In genomic region chr6:41335296-41335695, GRCh38 we compare ENCODE assay signal across 22 cellular contexts. TPM values are rescaled to one million over a fixed set of nuclear protein-coding genes. Genes with fewer than 3 reads are reported as not detected.
DNase-seq lines count a peak whose midpoint lies in the region; ATAC-seq and TF ChIP-seq lines count a peak whose summit lies in the region.
"Had no signal": no experiment of that assay in that cellular context is flagged by ENCODE, and none has a peak within 500 bp of the region (broad histone marks: within the 10 kb centered on the region; RNA-seq: fewer than 3 reads in every experiment).

A gene with protein sequence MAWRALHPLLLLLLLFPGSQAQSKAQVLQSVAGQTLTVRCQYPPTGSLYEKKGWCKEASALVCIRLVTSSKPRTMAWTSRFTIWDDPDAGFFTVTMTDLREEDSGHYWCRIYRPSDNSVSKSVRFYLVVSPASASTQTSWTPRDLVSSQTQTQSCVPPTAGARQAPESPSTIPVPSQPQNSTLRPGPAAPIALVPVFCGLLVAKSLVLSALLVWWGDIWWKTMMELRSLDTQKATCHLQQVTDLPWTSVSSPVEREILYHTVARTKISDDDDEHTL (plus strand): TSS chr6:41335608. CDS start chr6:41335877, 269 bp downstream.

- intact Hi-C loops in activated naive CD4-positive, alpha-beta T cell treated with anti-CD3 and anti-CD28 coated beads for 36 hours (cut with micrococcal nuclease): loop anchor here (2.0 kb wide), 1 partner anchor 16 kb away; no protein-coding TSS in a partner anchor

- no peak within 1 kb of the TSS for H3K4me3 Mint-ChIP-seq in activated naive CD4-positive, alpha-beta T cell treated with anti-CD3 and anti-CD28 coated beads for 36 hours
- H3K4me3 Mint-ChIP-seq in activated naive CD4-positive, alpha-beta T cell treated with anti-CD3 and anti-CD28 coated beads, Interleukin-2, amount 10 ng/mL, durations not matched to agents 7 days and 5 days: no peak within 1 kb of the TSS
- no peak within 1 kb of the TSS for H3K4me3 Mint-ChIP-seq in central memory CD8-positive, alpha-beta T cell
- peak within 1 kb of the TSS; percentile 22 for H3K4me3 Mint-ChIP-seq in stimulated activated memory B cell treated with anti-CD40 and anti-IgM and Interleukin-4, amounts not matched to agents 10 μg/mL and 1 μg/mL and 100 μg/mL, for 72 hours
- no peak within 1 kb of the TSS for H3K4me3 Mint-ChIP-seq in progenitor cell of endocrine pancreas (ENCODE audit: low read depth)
- H3K4me3 Mint-ChIP-seq: activated CD4-positive, alpha-beta memory T cell treated with anti-CD3 and anti-CD28 coated beads for 36 hours had no signal

- peak within 1 kb of the TSS; percentile 78 for H3K27ac Mint-ChIP-seq in activated naive CD4-positive, alpha-beta T cell treated with anti-CD3 and anti-CD28 coated beads for 36 hours
- H3K27ac Mint-ChIP-seq in activated naive CD4-positive, alpha-beta T cell treated with anti-CD3 and anti-CD28 coated beads, Interleukin-2, amount 10 ng/mL, durations not matched to agents 7 days and 5 days: no peak within 1 kb of the TSS
- peak within 1 kb of the TSS; percentile 96 for H3K27ac Mint-ChIP-seq in central memory CD8-positive, alpha-beta T cell (ENCODE audit: low read depth)
- H3K27ac Mint-ChIP-seq in stimulated activated memory B cell treated with anti-CD40 and anti-IgM and Interleukin-4, amounts not matched to agents 10 μg/mL and 1 μg/mL and 100 μg/mL, for 72 hours: peak within 1 kb of the TSS; percentile 78
- no peak within 1 kb of the TSS for H3K27ac Mint-ChIP-seq in progenitor cell of endocrine pancreas
- H3K27ac Mint-ChIP-seq: activated CD4-positive, alpha-beta memory T cell treated with anti-CD3 and anti-CD28 coated beads for 36 hours had no signal

- DNase-seq in activated naive CD4-positive, alpha-beta T cell treated with anti-CD3 and anti-CD28 coated beads for 36 hours: no peak
- no peak for DNase-seq in activated naive CD4-positive, alpha-beta T cell treated with anti-CD3 and anti-CD28 coated beads, Interleukin-2, amount 10 ng/mL, durations not matched to agents 7 days and 5 days
- DNase-seq in central memory CD8-positive, alpha-beta T cell (ENCODE audit: low spot score in 2 of 2): no peak
- DNase-seq in SKM-1 treated with dmso at 0.1 percent for 144 hours (lab: John Stamatoyannopoulos, UW; ENCODE audit: unreplicated experiment): no peak
- no peak for DNase-seq in NCI-H2029 (lab: John Stamatoyannopoulos, UW)
- DNase-seq in progenitor cell of endocrine pancreas (ENCODE audit: low spot score, unreplicated experiment): no peak
- DNase-seq: activated CD4-positive, alpha-beta memory T cell treated with anti-CD3 and anti-CD28 coated beads for 36 hours; activated gamma-delta T cell; body of pancreas; colonic mucosa; foreskin keratinocyte; GDM1; IMR-90; midbrain; NCI-H524 treated with DMSO at 0.1 percent for 48 hours; ovary; SJCRH30; stimulated activated CD4-positive, alpha-beta T cell treated with anti-CD3 and anti-CD28 coated beads, Interleukin-1b, Interleukin-23, amount 100 ng/mL, for 48 hours had no signal

- no peaks in the 10 kb centered on the region for H3K36me3 Mint-ChIP-seq in activated naive CD4-positive, alpha-beta T cell treated with anti-CD3 and anti-CD28 coated beads for 36 hours (ENCODE audit: low read depth)
- no peaks in the 10 kb centered on the region for H3K36me3 Mint-ChIP-seq in activated naive CD4-positive, alpha-beta T cell treated with anti-CD3 and anti-CD28 coated beads, Interleukin-2, amount 10 ng/mL, durations not matched to agents 7 days and 5 days
- H3K36me3 Mint-ChIP-seq in central memory CD8-positive, alpha-beta T cell (ENCODE audit: insufficient read depth): peaks cover 21% of the 10 kb centered on the region
- no peaks in the 10 kb centered on the region for H3K36me3 Mint-ChIP-seq in stimulated activated memory B cell treated with anti-CD40 and anti-IgM and Interleukin-4, amounts not matched to agents 10 μg/mL and 1 μg/mL and 100 μg/mL, for 72 hours
- no peaks in the 10 kb centered on the region for H3K36me3 Mint-ChIP-seq in progenitor cell of endocrine pancreas (ENCODE audit: insufficient read depth)
- H3K36me3 Mint-ChIP-seq: activated CD4-positive, alpha-beta memory T cell treated with anti-CD3 and anti-CD28 coated beads for 36 hours had no signal

- H3K27ac ChIP-seq in KOPT-K1 (ENCODE audit: low read depth, low read length, poor library complexity, severe bottlenecking): peak within 1 kb of the TSS; percentile 93
- H3K27ac ChIP-seq: body of pancreas, colonic mucosa, foreskin keratinocyte, ovary, SJCRH30 had no signal

- no peaks in the 10 kb centered on the region for H3K27me3 Mint-ChIP-seq in activated naive CD4-positive, alpha-beta T cell treated with anti-CD3 and anti-CD28 coated beads for 36 hours (ENCODE audit: low read depth)
- peaks cover 35% of the 10 kb centered on the region for H3K27me3 Mint-ChIP-seq in activated naive CD4-positive, alpha-beta T cell treated with anti-CD3 and anti-CD28 coated beads, Interleukin-2, amount 10 ng/mL, durations not matched to agents 7 days and 5 days
- H3K27me3 Mint-ChIP-seq in central memory CD8-positive, alpha-beta T cell: no peaks in the 10 kb centered on the region
- no peaks in the 10 kb centered on the region for H3K27me3 Mint-ChIP-seq in stimulated activated memory B cell treated with anti-CD40 and anti-IgM and Interleukin-4, amounts not matched to agents 10 μg/mL and 1 μg/mL and 100 μg/mL, for 72 hours
- H3K27me3 Mint-ChIP-seq in progenitor cell of endocrine pancreas: peaks cover 32% of the 10 kb centered on the region
- H3K27me3 Mint-ChIP-seq: activated CD4-positive, alpha-beta memory T cell treated with anti-CD3 and anti-CD28 coated beads for 36 hours had no signal

- no peaks in the 10 kb centered on the region for H3K9me3 Mint-ChIP-seq in activated naive CD4-positive, alpha-beta T cell treated with anti-CD3 and anti-CD28 coated beads for 36 hours
- H3K9me3 Mint-ChIP-seq in activated naive CD4-positive, alpha-beta T cell treated with anti-CD3 and anti-CD28 coated beads, Interleukin-2, amount 10 ng/mL, durations not matched to agents 7 days and 5 days: no peaks in the 10 kb centered on the region
- no peaks in the 10 kb centered on the region for H3K9me3 Mint-ChIP-seq in central memory CD8-positive, alpha-beta T cell
- H3K9me3 Mint-ChIP-seq in stimulated activated memory B cell treated with anti-CD40 and anti-IgM and Interleukin-4, amounts not matched to agents 10 μg/mL and 1 μg/mL and 100 μg/mL, for 72 hours: no peaks in the 10 kb centered on the region
- no peaks in the 10 kb centered on the region for H3K9me3 Mint-ChIP-seq in progenitor cell of endocrine pancreas (ENCODE audit: low read depth)
- H3K9me3 Mint-ChIP-seq: activated CD4-positive, alpha-beta memory T cell treated with anti-CD3 and anti-CD28 coated beads for 36 hours had no signal

- no peak for ATAC-seq in central memory CD8-positive, alpha-beta T cell (replicated peaks; ENCODE audit: extremely low read depth, poor library complexity, severe bottlenecking)
- no peak for ATAC-seq in stimulated activated memory B cell treated with anti-CD40 and anti-IgM and Interleukin-4, amounts not matched to agents 10 μg/mL and 1 μg/mL and 100 μg/mL, for 72 hours
- ATAC-seq: body of pancreas, sciatic nerve had no signal

- no peak for TF ChIP-seq CTCF in progenitor cell of endocrine pancreas (IDR thresholded peaks at IDR 0.05; ENCODE audit: unreplicated experiment)

- CTCF ChIA-PET in activated naive CD4-positive, alpha-beta T cell treated with anti-CD3 and anti-CD28 coated beads for 36 hours (lab: Charles Lee): interaction anchor here (0.6 to 5.5 kb wide), 5 partner anchors 14 to 326 kb away, joined by 3 to 39 read pairs (median 14); no protein-coding TSS in a partner anchor
- CTCF ChIA-PET in activated naive CD4-positive, alpha-beta T cell treated with anti-CD3 and anti-CD28 coated beads, Interleukin-2, amount 10 ng/mL, durations not matched to agents 7 days and 5 days (lab: Charles Lee): interaction anchor here (1.5 to 3.0 kb wide), 3 partner anchors 15 to 39 kb away, joined by 4 to 17 read pairs (median 9); no protein-coding TSS in a partner anchor

- peaks cover 46% of the 10 kb centered on the region for H3K4me1 Mint-ChIP-seq in activated naive CD4-positive, alpha-beta T cell treated with anti-CD3 and anti-CD28 coated beads for 36 hours (ENCODE audit: low read depth)
- H3K4me1 Mint-ChIP-seq in activated naive CD4-positive, alpha-beta T cell treated with anti-CD3 and anti-CD28 coated beads, Interleukin-2, amount 10 ng/mL, durations not matched to agents 7 days and 5 days: peaks cover 32% of the 10 kb centered on the region
- peaks cover 60% of the 10 kb centered on the region for H3K4me1 Mint-ChIP-seq in central memory CD8-positive, alpha-beta T cell
- H3K4me1 Mint-ChIP-seq in stimulated activated memory B cell treated with anti-CD40 and anti-IgM and Interleukin-4, amounts not matched to agents 10 μg/mL and 1 μg/mL and 100 μg/mL, for 72 hours: peaks cover 43% of the 10 kb centered on the region
- no peaks in the 10 kb centered on the region for H3K4me1 Mint-ChIP-seq in progenitor cell of endocrine pancreas (ENCODE audit: low read depth)

- H3K36me3 ChIP-seq in KOPT-K1 (ENCODE audit: insufficient read depth, low read length): no peaks in the 10 kb centered on the region
- H3K36me3 ChIP-seq: colonic mucosa, ovary, SJCRH30 had no signal

- no peaks in the 10 kb centered on the region for H3K9me3 ChIP-seq in KOPT-K1 (ENCODE audit: insufficient read depth, low read length, poor library complexity, severe bottlenecking)
- H3K9me3 ChIP-seq: body of pancreas, colonic mucosa, ovary, SJCRH30 had no signal

RNA-seq across cellular contexts. Expression of the gene that starts here (rescaled TPM):
- total RNA-seq in activated naive CD4-positive, alpha-beta T cell treated with anti-CD3 and anti-CD28 coated beads for 36 hours: not detected
- total RNA-seq in progenitor cell of endocrine pancreas: not detected in 2 replicates
- total RNA-seq: activated CD4-positive, alpha-beta memory T cell treated with anti-CD3 and anti-CD28 coated beads for 36 hours; body of pancreas; colonic mucosa; foreskin keratinocyte; IMR-90; ovary; sciatic nerve; SJCRH30; temporal lobe had no signal

Comparison
In these comparisons a context has a peak if more than half of its experiments do, and no peak if none do; other contexts are left out.
1. H3K27ac Mint-ChIP-seq: peak in activated naive CD4-positive, alpha-beta T cell treated with anti-CD3 and anti-CD28 coated beads for 36 hours (single experiment), central memory CD8-positive, alpha-beta T cell (single experiment) and stimulated activated memory B cell treated with anti-CD40 and anti-IgM and Interleukin-4, amounts not matched to agents 10 μg/mL and 1 μg/mL and 100 μg/mL, for 72 hours (single experiment); none in activated naive CD4-positive, alpha-beta T cell treated with anti-CD3 and anti-CD28 coated beads, Interleukin-2, amount 10 ng/mL, durations not matched to agents 7 days and 5 days (single experiment) and progenitor cell of endocrine pancreas (single experiment).